1 cellular context compared by ENCODE assay signal in genomic region chr15:75822685-75823278, GRCh38.
A peak's percentile ranks its signal among the peaks of the same experiment; 100 is the strongest.
TF ChIP-seq lines count a peak whose summit lies in the region.

No MANE protein-coding gene starts in this region.

TF ChIP-seq in K562, 482 proteins besides CTCF, POLR2A, EP300 and RAD21:
- peak; percentile 65 for TF ChIP-seq ZNF316 (IDR thresholded peaks at IDR 0.05)
- TF ChIP-seq MCM3 (IDR thresholded peaks at IDR 0.05) = peak; percentile 69; the same call in 1 of the 2 replicates
- TF ChIP-seq C11orf30 (IDR thresholded peaks at IDR 0.05; ENCODE audit: low read depth) = peak; percentile 59
- TF ChIP-seq ETS1 (conservative IDR thresholded peaks at IDR 0.05; ENCODE audit: control insufficient read depth, low read depth, low read length) = no peak
- TF ChIP-seq CEBPB (tag; IDR thresholded peaks at IDR 0.05) = no peak
- TF ChIP-seq MAFG (tag; conservative IDR thresholded peaks at IDR 0.05) = peak; percentile 40
- no peak for TF ChIP-seq EWSR1 (IDR thresholded peaks at IDR 0.05; ENCODE audit: borderline replicate concordance, low read depth, partially characterized antibody)
- TF ChIP-seq NR0B1 (IDR thresholded peaks at IDR 0.05; ENCODE audit: partially characterized antibody) = no peak
- no peak for TF ChIP-seq TSHZ1 (CRISPR knock-in tag; IDR thresholded peaks at IDR 0.05)
- TF ChIP-seq TSC22D4 (tag; IDR thresholded peaks at IDR 0.05) = no peak
- no peak for TF ChIP-seq ARID4B (CRISPR knock-in tag; IDR thresholded peaks at IDR 0.05)
- no peak for TF ChIP-seq ATF7 (IDR thresholded peaks at IDR 0.05)
